18 cellular contexts compared by ENCODE assay signal in genomic region chr17:29073045-29073444, GRCh38. TPM values are rescaled to one million over a fixed set of nuclear protein-coding genes. Genes with fewer than 3 reads are reported as not detected.
"Had no signal": no experiment of that assay in that cellular context is flagged by ENCODE, and none has a peak within 500 bp of the region (broad histone marks: within the 10 kb centered on the region; RNA-seq: fewer than 3 reads in every experiment).

No MANE protein-coding gene starts in this region.

- H3K27ac ChIP-seq: adrenal gland, coronary artery, foreskin keratinocyte, parathyroid adenoma, SJSA1 had no signal

- DNase-seq: activated CD4-positive, alpha-beta T cell treated with anti-CD3 and anti-CD28 coated beads, Interleukin-2, amount 50 U/mL, for 48 hours; activated naive CD4-positive, alpha-beta T cell treated with anti-CD3 and anti-CD28 coated beads, Interleukin-2, amount 50 U/mL, for 16 hours; adrenal gland; effector CD4-positive, alpha-beta T cell; foreskin keratinocyte; kidney glomerular epithelial cell; mesendoderm; stimulated activated naive CD4-positive, alpha-beta T cell treated with Interleukin-2 at 50 U/mL for 16 hours; SW 1271; T-helper 9 cell; trophoblast cell had no signal

- H3K4me1 ChIP-seq: adrenal gland, foreskin keratinocyte had no signal

- ATAC-seq: activated CD4-positive, CD25-positive, alpha-beta regulatory T cell treated with anti-CD3 and anti-CD28 coated beads, Interleukin-2, amount 50 U/mL, for 24 hours; foreskin keratinocyte; left ventricle myocardium superior had no signal

- H3K9me3 ChIP-seq: adrenal gland, SJSA1 had no signal

- H2AFZ ChIP-seq: parathyroid adenoma had no signal

- H3K79me2 ChIP-seq: parathyroid adenoma had no signal

- FAIRE-seq: endothelial cell of umbilical vein had no signal

- H3K27me3 ChIP-seq: adrenal gland had no signal

- H3K4me3 ChIP-seq: adrenal gland, coronary artery, SJSA1 had no signal

- H3K36me3 ChIP-seq: adrenal gland, SJSA1 had no signal

- H3K9me3 Mint-ChIP-seq: nephron had no signal

- H3K4me3 Mint-ChIP-seq: nephron had no signal

- H3K9ac ChIP-seq: parathyroid adenoma had no signal

- H3K27ac Mint-ChIP-seq: nephron had no signal

RNA-seq across cellular contexts. Expression of gene PIPOX, which starts 30.1 kb away (rescaled TPM):
- polyA plus RNA-seq: foreskin keratinocyte had no signal
